In genomic region chr22:23522642-23523251, GRCh38 we compare ENCODE assay signal across 11 cellular contexts. TPM values are rescaled to one million over a fixed set of nuclear protein-coding genes. Genes with fewer than 3 reads are reported as not detected.
DNase-seq lines count a peak whose midpoint lies in the region; ATAC-seq, FAIRE-seq and TF ChIP-seq lines count a peak whose summit lies in the region.
"Had no signal": no experiment of that assay in that cellular context is flagged by ENCODE, and none has a peak within 500 bp of the region (broad histone marks: within the 10 kb centered on the region; RNA-seq: fewer than 3 reads in every experiment).

No MANE protein-coding gene starts in this region.

- in situ Hi-C loops in mammary epithelial cell (cut with MboI; ENCODE audit: low sequenced_read_pairs in 2 of 2) (no loop called here), HepG2 (cut with HindIII; ENCODE audit: extremely low pct_ligation_motif_present, low pct_unique_long_range_greater_than_20kb) (no loop called here)

- H3K27me3 Mint-ChIP-seq in type B pancreatic cell = no peaks in the 10 kb centered on the region

- peak; percentile 42 for DNase-seq in NCI-H82 (lab: John Stamatoyannopoulos, UW)
- DNase-seq in NCI-H82 treated with DMSO at 0.1 percent for 48 hours (lab: John Stamatoyannopoulos, UW; ENCODE audit: unreplicated experiment) = no peak
- no peak for DNase-seq in mammary epithelial cell
- peak; percentile 36 for DNase-seq in HepG2 (ENCODE audit: low spot score)
- no peak for DNase-seq in type B pancreatic cell (ENCODE audit: extremely low spot score, unreplicated experiment)
- DNase-seq in NAMALWA (ENCODE audit: low spot score) = no peak
- DNase-seq: activated CD8-positive, alpha-beta memory T cell treated with anti-CD3 and anti-CD28 coated beads for 24 hours had no signal

- TF ChIP-seq RAD21 in HepG2 (CRISPR knock-in tag; IDR thresholded peaks at IDR 0.05) = no peak

- H3K9ac ChIP-seq in mammary epithelial cell (ENCODE audit: insufficient read depth, low read length) = no peak overlapping the region
- peak overlapping the region; percentile 93 for H3K9ac ChIP-seq in HepG2 (ENCODE audit: insufficient read depth, low read depth, low read length)

- whole genome bisulfite sequencing in mammary epithelial cell (ENCODE audit: low coverage, missing lambda C conversion rate) = 57% methylated on average over 13 of the region's 37 CpGs
- 2% methylated on average over 30 of the region's 37 CpGs for WGBS in HepG2 (ENCODE audit: low lambda C conversion rate)

- H3K4me3 Mint-ChIP-seq in type B pancreatic cell = peak overlapping the region; percentile 59

- BruUV-seq in mammary epithelial cell (replicated peaks; lab: Mats Ljungman, UMichigan) (no TSS peak), HepG2 (replicated peaks; lab: Mats Ljungman, UMichigan) (TSS peak; percentile 85)

- intact Hi-C loops in mammary epithelial cell (cut with micrococcal nuclease) = no loop called here
- intact Hi-C loops in HepG2 (cut with micrococcal nuclease; ENCODE audit: unreplicated experiment) = no loop called here

- H3K36me3 Mint-ChIP-seq in type B pancreatic cell = no peaks in the 10 kb centered on the region

- ATAC-seq in HepG2 (no peak; the same call in 1 of the 3 replicates), GM21528 (IDR thresholded peaks at IDR 0.05; ENCODE audit: low FRiP score, unreplicated experiment) (no peak), HG02642 (IDR thresholded peaks at IDR 0.05; ENCODE audit: poor library complexity, unreplicated experiment) (no peak)

- H3K79me2 ChIP-seq in mammary epithelial cell (ENCODE audit: insufficient read depth, low read length) (no peaks in the 10 kb centered on the region), HepG2 (ENCODE audit: insufficient read depth, low read length) (no peaks in the 10 kb centered on the region)

- CTCF ChIA-PET in mammary epithelial cell (lab: Charles Lee; ENCODE audit: low non-redundant PET) = no interaction called here
- CTCF ChIA-PET in HepG2 (lab: Yijun Ruan, JAX; ENCODE audit: low intra/inter-chr PET ratio, low total read pairs) = no interaction called here

- peaks cover 5% of the 10 kb centered on the region for H3K4me1 ChIP-seq in mammary epithelial cell (ENCODE audit: insufficient read depth, low read length)
- H3K4me1 ChIP-seq in HepG2 (ENCODE audit: insufficient read depth, low read length) = peaks cover 68% of the 10 kb centered on the region
- H3K4me1 ChIP-seq: pancreas had no signal

- no peak for TF ChIP-seq CTCF in mammary epithelial cell (conservative IDR thresholded peaks at IDR 0.05 in 1 of 2, IDR thresholded peaks at IDR 0.05 in 1 of 2; ENCODE audit: extremely low read depth in 1 of 2, insufficient read depth in 1 of 2, low read depth in 1 of 2, low read length in 2 of 2)
- TF ChIP-seq CTCF in HepG2 (CRISPR knock-in tag; IDR thresholded peaks at IDR 0.05) = no peak
- TF ChIP-seq CTCF in type B pancreatic cell (conservative IDR thresholded peaks at IDR 0.05) = no peak

- peak in 1 of 2 experiments; percentile 70; a peak in 1 of 4 replicates for TF ChIP-seq POLR2A in HepG2 (IDR thresholded peaks at IDR 0.05; ENCODE audit: insufficient read depth in 1 of 2, low read depth in 2 of 2, low read length in 2 of 2)

- H3K9me3 ChIP-seq in mammary epithelial cell (replicated peaks; ENCODE audit: insufficient read depth, low read length) = no peaks in the 10 kb centered on the region
- H3K9me3 ChIP-seq in HepG2 (ENCODE audit: low read length) = no peaks in the 10 kb centered on the region
- H3K9me3 ChIP-seq: pancreas had no signal

- H4K20me1 ChIP-seq in mammary epithelial cell (ENCODE audit: insufficient read depth, low read length) (no peaks in the 10 kb centered on the region), HepG2 (ENCODE audit: insufficient read depth, low read length) (no peaks in the 10 kb centered on the region)

- dilution Hi-C loops in mammary epithelial cell (cut with HindIII; ENCODE audit: low sequenced_read_pairs) = no loop called here

- TF ChIP-seq EP300 in HepG2 (IDR thresholded peaks at IDR 0.05; ENCODE audit: low read depth in 2 of 2, low read length in 2 of 2) (0 out of 4 replicates have a peak, but pooled peaks of 1 of the 2 experiments have one; percentile 6), HepG2 (CRISPR knock-in tag; IDR thresholded peaks at IDR 0.05; ENCODE audit: borderline replicate concordance) (no peak)

- no peak overlapping the region for H3K4me3 ChIP-seq in mammary epithelial cell (replicated peaks in 1 of 3; ENCODE audit: insufficient read depth in 1 of 3, low read depth in 2 of 3, low read length in 3 of 3)
- H3K4me3 ChIP-seq in HepG2 (replicated peaks in 1 of 3; ENCODE audit: insufficient read depth in 1 of 3, low read depth in 2 of 3, low read length in 3 of 3) = peak overlapping the region; percentile 51 to 68 (median 65)

- H3K9me3 Mint-ChIP-seq in type B pancreatic cell = no peaks in the 10 kb centered on the region

- H3K27ac Mint-ChIP-seq in type B pancreatic cell = peak overlapping the region; percentile 89

- H3K27me3 ChIP-seq in mammary epithelial cell (ENCODE audit: insufficient read depth, low read length) = no peaks in the 10 kb centered on the region
- no peaks in the 10 kb centered on the region for H3K27me3 ChIP-seq in HepG2 (ENCODE audit: control insufficient read depth in 1 of 2, insufficient read depth in 2 of 2, low read length in 2 of 2)
- H3K27me3 ChIP-seq: pancreas had no signal

- H3K36me3 ChIP-seq in mammary epithelial cell (ENCODE audit: insufficient read depth, low read length) (no peaks in the 10 kb centered on the region), HepG2 (replicated peaks in 1 of 2; ENCODE audit: control insufficient read depth in 1 of 2, insufficient read depth in 2 of 2, low read length in 2 of 2) (no peaks in the 10 kb centered on the region)
- H3K36me3 ChIP-seq: pancreas had no signal

- FAIRE-seq in HepG2 (lab: Jason Lieb, UNC) = no peak
- FAIRE-seq: pancreas had no signal

- H2AFZ ChIP-seq in mammary epithelial cell (ENCODE audit: low read depth, low read length) (no peak overlapping the region), HepG2 (ENCODE audit: low read length) (peak overlapping the region; percentile 70)

- H3K27ac ChIP-seq in mammary epithelial cell (ENCODE audit: insufficient read depth, low read depth, low read length) = no peak overlapping the region
- H3K27ac ChIP-seq in HepG2 (ENCODE audit: extremely low read length, insufficient read depth, low read length) = peak overlapping the region; percentile 100
- H3K27ac ChIP-seq: HL-60 had no signal

- H3K4me1 Mint-ChIP-seq in type B pancreatic cell (ENCODE audit: unreplicated experiment) = peaks cover 40% of the 10 kb centered on the region

- POLR2A ChIA-PET in HepG2 (lab: Yijun Ruan, JAX) = interaction anchor here (1.1 to 2.1 kb wide), 2 partner anchors 9 to 13 kb away, joined by 3 to 16 read pairs; no protein-coding TSS in a partner anchor

- peak overlapping the region; percentile 23 for H3K4me2 ChIP-seq in mammary epithelial cell (ENCODE audit: insufficient read depth, low read depth, low read length)
- peak overlapping the region; percentile 97 for H3K4me2 ChIP-seq in HepG2 (ENCODE audit: low read depth, low read length)

TF ChIP-seq in HepG2, 621 proteins besides CTCF, POLR2A, EP300 and RAD21 (continues in another document):
- TF ChIP-seq, protein P1, sequence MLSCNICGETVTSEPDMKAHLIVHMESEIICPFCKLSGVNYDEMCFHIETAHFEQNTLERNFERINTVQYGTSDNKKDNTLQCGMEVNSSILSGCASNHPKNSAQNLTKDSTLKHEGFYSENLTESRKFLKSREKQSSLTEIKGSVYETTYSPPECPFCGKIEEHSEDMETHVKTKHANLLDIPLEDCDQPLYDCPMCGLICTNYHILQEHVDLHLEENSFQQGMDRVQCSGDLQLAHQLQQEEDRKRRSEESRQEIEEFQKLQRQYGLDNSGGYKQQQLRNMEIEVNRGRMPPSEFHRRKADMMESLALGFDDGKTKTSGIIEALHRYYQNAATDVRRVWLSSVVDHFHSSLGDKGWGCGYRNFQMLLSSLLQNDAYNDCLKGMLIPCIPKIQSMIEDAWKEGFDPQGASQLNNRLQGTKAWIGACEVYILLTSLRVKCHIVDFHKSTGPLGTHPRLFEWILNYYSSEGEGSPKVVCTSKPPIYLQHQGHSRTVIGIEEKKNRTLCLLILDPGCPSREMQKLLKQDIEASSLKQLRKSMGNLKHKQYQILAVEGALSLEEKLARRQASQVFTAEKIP (CRISPR knock-in tag; IDR thresholded peaks at IDR 0.05; ENCODE audit: borderline replicate concordance) = no peak
- TF ChIP-seq ZMAT3 (CRISPR knock-in tag; conservative IDR thresholded peaks at IDR 0.05) = no peak
- TF ChIP-seq NFRKB (IDR thresholded peaks at IDR 0.05) = no peak
- TF ChIP-seq ZNF143 (CRISPR knock-in tag; IDR thresholded peaks at IDR 0.05) = no peak
- TF ChIP-seq ZC3H4 (CRISPR knock-in tag; IDR thresholded peaks at IDR 0.05; ENCODE audit: borderline replicate concordance) = 0 out of 2 replicates have a peak, but pooled peaks have one; percentile 42
- TF ChIP-seq TCF12 (IDR thresholded peaks at IDR 0.05) = no peak
- TF ChIP-seq TCF12 (CRISPR knock-in tag; IDR thresholded peaks at IDR 0.05) = no peak

RNA-seq across cellular contexts. Expression of gene IGLL1, which starts 57.3 kb away (rescaled TPM):
- total RNA-seq in mammary epithelial cell = not detected
- not detected for polyA plus RNA-seq in mammary epithelial cell
- not detected for polyA minus RNA-seq in mammary epithelial cell
- not detected in 2 replicates for total RNA-seq in HepG2 (2016; rRNA removed; fragmentation: Illumina TruSeq; extraction: Trizol)
- total RNA-seq in HepG2 (2016; cell fraction: cytosol; rRNA removed; fragmentation: Illumina TruSeq; extraction: Trizol; ENCODE audit: low read depth) = not detected in 2 replicates
- total RNA-seq in HepG2 (2016; cell fraction: insoluble cytoplasmic fraction; rRNA removed; fragmentation: Illumina TruSeq; extraction: Trizol) = not detected in 2 replicates
- total RNA-seq in HepG2 (2016; cell fraction: membrane; rRNA removed; fragmentation: Illumina TruSeq; extraction: Trizol) = not detected in 2 replicates
- not detected in 2 replicates for total RNA-seq in HepG2 (2016; cell fraction: nucleus; rRNA removed; fragmentation: Illumina TruSeq; extraction: Trizol)
- polyA plus RNA-seq in HepG2 (2011; rRNA removed) = not detected in 2 replicates
- polyA plus RNA-seq in HepG2 (2011; cell fraction: cytosol; rRNA removed) = not detected in 2 replicates
- polyA plus RNA-seq in HepG2 (2011; cell fraction: nucleus; rRNA removed) = not detected in 2 replicates
- polyA plus RNA-seq in HepG2 (2012) = not detected in 2 replicates
- not detected in 2 replicates for polyA plus RNA-seq in HepG2 (2016; cell fraction: cytosol; fragmentation: Illumina TruSeq; extraction: Trizol; ENCODE audit: low read depth)
- not detected in 2 replicates for polyA plus RNA-seq in HepG2 (2016; cell fraction: insoluble cytoplasmic fraction; fragmentation: Illumina TruSeq; extraction: Trizol; ENCODE audit: low read depth)
- not detected in 2 replicates for polyA plus RNA-seq in HepG2 (2016; cell fraction: membrane; fragmentation: Illumina TruSeq; extraction: Trizol; ENCODE audit: low read depth)
- polyA plus RNA-seq in HepG2 (2016; cell fraction: nucleus; fragmentation: Illumina TruSeq; extraction: Trizol; ENCODE audit: insufficient read depth, low read depth) = not detected in 2 replicates
- not detected in 2 replicates for polyA minus RNA-seq in HepG2 (2011; rRNA and poly(A)+ RNA removed; ENCODE audit: low replicate concordance)
- polyA minus RNA-seq in HepG2 (2011; cell fraction: cytosol; rRNA and poly(A)+ RNA removed) = not detected in 2 replicates
- not detected in 2 replicates for polyA minus RNA-seq in HepG2 (2011; cell fraction: nucleus; rRNA and poly(A)+ RNA removed)
- total RNA-seq in type B pancreatic cell (ENCODE audit: low replicate concordance) = not detected in 2 replicates
- total RNA-seq: pancreas had no signal

Comparison
In these comparisons a context has a peak if more than half of its experiments do, and no peak if none do; other contexts are left out.
1. DNase-seq: peak in NCI-H82 (single experiment) and HepG2 (single experiment); none in NCI-H82 treated with DMSO at 0.1 percent for 48 hours (single experiment), mammary epithelial cell (single experiment), type B pancreatic cell (single experiment) and NAMALWA (single experiment).
2. H3K4me3 ChIP-seq: peak in HepG2 (3 of 3); none in mammary epithelial cell (0 of 3).